Comparison of ENCODE assay signal across 22 cellular contexts in genomic region chr2:168525741-168526140, GRCh38.
"Had no signal": no experiment of that assay in that cellular context is flagged by ENCODE, and none has a peak within 500 bp of the region (broad histone marks: within the 10 kb centered on the region; RNA-seq: fewer than 3 reads in every experiment).

No MANE protein-coding gene starts in this region.

- DNase-seq: activated CD4-positive, alpha-beta memory T cell treated with anti-CD3 and anti-CD28 coated beads for 36 hours; activated CD4-positive, alpha-beta T cell treated with anti-CD3 and anti-CD28 coated beads for 48 hours; activated CD4-positive, CD25-positive, alpha-beta regulatory T cell; activated naive CD4-positive, alpha-beta T cell treated with Interleukin-2 at 50 U/mL for 16 hours; activated naive CD8-positive, alpha-beta T cell treated with anti-CD3 and anti-CD28 coated beads for 36 hours; activated T-cell treated with anti-CD3 and anti-CD28 coated beads, Interleukin-2, amount 50 U/mL, for 48 hours; effector CD4-positive, alpha-beta T cell; erythroblast; gastrocnemius medialis; left lung; pancreas; stimulated activated CD4-positive, alpha-beta T cell treated with anti-CD3 and anti-CD28 coated beads, Interleukin-15, amount 100 ng/mL, for 24 hours; stomach; T1000 had no signal

- ATAC-seq: left lung; sciatic nerve; stimulated activated memory B cell treated with anti-CD40 and anti-IgM and Interleukin-4, amounts not matched to agents 10 μg/mL and 1 μg/mL and 100 μg/mL, for 72 hours had no signal

- H3K27ac ChIP-seq: left lung, pancreas, thoracic aorta had no signal

- H3K27me3 Mint-ChIP-seq: activated CD4-positive, alpha-beta memory T cell treated with anti-CD3 and anti-CD28 coated beads for 36 hours; activated naive CD8-positive, alpha-beta T cell treated with anti-CD3 and anti-CD28 coated beads for 36 hours; dendritic cell treated with granulocyte-macrophage colony-stimulating factor and Interleukin-4, amounts not matched to agents 40 ng/mL and 50 ng/mL, for 4 days; stimulated activated memory B cell treated with anti-CD40 and anti-IgM and Interleukin-4, amounts not matched to agents 10 μg/mL and 1 μg/mL and 100 μg/mL, for 72 hours; type B pancreatic cell had no signal

- H3K27ac Mint-ChIP-seq: activated CD4-positive, alpha-beta memory T cell treated with anti-CD3 and anti-CD28 coated beads for 36 hours; activated naive CD8-positive, alpha-beta T cell treated with anti-CD3 and anti-CD28 coated beads for 36 hours; dendritic cell treated with granulocyte-macrophage colony-stimulating factor and Interleukin-4, amounts not matched to agents 40 ng/mL and 50 ng/mL, for 4 days; stimulated activated memory B cell treated with anti-CD40 and anti-IgM and Interleukin-4, amounts not matched to agents 10 μg/mL and 1 μg/mL and 100 μg/mL, for 72 hours; T-helper 1 cell treated with Interleukin-12 subunit alpha and Interleukin-12 subunit beta and Interleukin-4 antibody, amounts not matched to agents 30 μg/mL and 1 μg/mL, for 36 hours had no signal

- H3K27me3 ChIP-seq: gastrocnemius medialis, left lung, pancreas, stomach had no signal

- H3K36me3 Mint-ChIP-seq: activated CD4-positive, alpha-beta memory T cell treated with anti-CD3 and anti-CD28 coated beads for 36 hours; stimulated activated memory B cell treated with anti-CD40 and anti-IgM and Interleukin-4, amounts not matched to agents 10 μg/mL and 1 μg/mL and 100 μg/mL, for 72 hours had no signal

- H3K36me3 ChIP-seq: gastrocnemius medialis, left lung, pancreas, stomach, thoracic aorta had no signal

- H3K4me3 Mint-ChIP-seq: activated CD4-positive, alpha-beta memory T cell treated with anti-CD3 and anti-CD28 coated beads for 36 hours; activated naive CD8-positive, alpha-beta T cell treated with anti-CD3 and anti-CD28 coated beads for 36 hours; dendritic cell treated with granulocyte-macrophage colony-stimulating factor and Interleukin-4, amounts not matched to agents 40 ng/mL and 50 ng/mL, for 4 days; nephron; stimulated activated memory B cell treated with anti-CD40 and anti-IgM and Interleukin-4, amounts not matched to agents 10 μg/mL and 1 μg/mL and 100 μg/mL, for 72 hours; T-helper 1 cell treated with Interleukin-12 subunit alpha and Interleukin-12 subunit beta and Interleukin-4 antibody, amounts not matched to agents 30 μg/mL and 1 μg/mL, for 36 hours had no signal

- H3K9me3 Mint-ChIP-seq: activated naive CD8-positive, alpha-beta T cell treated with anti-CD3 and anti-CD28 coated beads for 36 hours; dendritic cell treated with granulocyte-macrophage colony-stimulating factor and Interleukin-4, amounts not matched to agents 40 ng/mL and 50 ng/mL, for 4 days; nephron; stimulated activated memory B cell treated with anti-CD40 and anti-IgM and Interleukin-4, amounts not matched to agents 10 μg/mL and 1 μg/mL and 100 μg/mL, for 72 hours; T-helper 1 cell treated with Interleukin-12 subunit alpha and Interleukin-12 subunit beta and Interleukin-4 antibody, amounts not matched to agents 30 μg/mL and 1 μg/mL, for 36 hours had no signal

- H3K9me3 ChIP-seq: gastrocnemius medialis, left lung, pancreas, stomach, thoracic aorta had no signal

- H3K4me3 ChIP-seq: left lung, pancreas, smooth muscle cell, stomach, thoracic aorta had no signal
